ENCODE assay signal across 24 cellular contexts in the genomic region with DNA sequence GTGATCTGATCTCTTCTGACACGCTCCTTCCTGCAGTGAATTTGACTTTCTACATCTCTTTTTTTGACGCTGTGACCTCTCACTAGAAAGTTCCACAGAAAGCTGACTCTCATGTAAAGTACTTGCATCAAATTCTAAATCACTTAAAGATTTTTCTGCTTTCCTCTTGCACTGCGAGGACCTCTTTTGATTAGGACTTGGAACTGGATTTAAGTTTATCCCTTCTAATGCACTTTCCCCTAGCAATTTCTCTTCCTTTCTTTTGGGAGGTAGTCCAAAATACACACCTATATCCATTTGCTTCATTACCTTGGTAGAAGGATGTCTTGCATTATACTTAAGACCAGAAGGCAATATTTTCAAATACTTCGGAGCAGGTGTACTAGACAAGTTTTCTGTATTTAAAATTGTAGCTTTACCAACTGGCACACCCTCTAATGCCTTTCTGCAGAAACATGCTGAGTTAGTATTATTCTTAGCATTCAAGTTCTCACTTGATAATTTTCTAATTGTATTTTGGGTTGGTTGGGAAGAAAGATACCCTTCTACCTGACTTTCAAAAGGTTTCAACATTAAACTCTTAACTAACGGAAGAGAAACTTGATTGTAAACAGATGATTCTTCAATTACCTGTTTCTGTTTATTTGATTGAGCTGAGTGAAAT.
"Had no signal": no experiment of that assay in that cellular context is flagged by ENCODE, and none has a peak within 500 bp of the region (broad histone marks: within the 10 kb centered on the region; RNA-seq: fewer than 3 reads in every experiment).

No MANE protein-coding gene starts in this region.

- H3K9ac ChIP-seq: parathyroid adenoma had no signal

- H3K4me3 Mint-ChIP-seq: activated naive CD4-positive, alpha-beta T cell treated with anti-CD3 and anti-CD28 coated beads, Interleukin-2, amount 50 U/mL, for 24 hours; memory B cell; stimulated activated naive B cell treated with anti-CD40 and anti-IgM and Interleukin-4, amounts not matched to agents 10 μg/mL and 1 μg/mL and 100 μg/mL, for 72 hours had no signal

- DNase-seq: activated CD4-positive, alpha-beta T cell treated with anti-CD3 and anti-CD28 coated beads for 4 hours; activated CD4-positive, alpha-beta T cell treated with anti-CD3 and anti-CD28 coated beads, Interleukin-2, amount 50 U/mL, for 4 hours; activated naive CD8-positive, alpha-beta T cell treated with anti-CD3 and anti-CD28 coated beads, Interleukin-2, amount 50 U/mL, for 24 hours; activated T-cell treated with anti-CD3 and anti-CD28 coated beads, Interleukin-2, amount 50 U/mL, for 1 hour; dermis blood vessel endothelial cell; effector CD4-positive, alpha-beta T cell; foreskin keratinocyte; heart left ventricle; midbrain; naive thymus-derived CD4-positive, alpha-beta T cell; occipital lobe; stimulated activated CD4-positive, alpha-beta T cell treated with anti-CD3 and anti-CD28 coated beads, Interleukin-15, amount 100 ng/mL, for 24 hours; stimulated activated CD4-positive, alpha-beta T cell treated with anti-CD3 and anti-CD28 coated beads, Interleukin-2, amount 100 ng/mL, for 24 hours; stimulated activated naive B cell treated with anti-CD40 and anti-IgM and Interleukin-4, amounts not matched to agents 10 μg/mL and 1 μg/mL and 100 μg/mL, for 72 hours had no signal

- H3K36me3 ChIP-seq: right atrium auricular region had no signal

- H3K9me3 ChIP-seq: esophagus muscularis mucosa, heart left ventricle, right atrium auricular region, suprapubic skin, tibial nerve had no signal

- H3K27me3 Mint-ChIP-seq: activated naive CD4-positive, alpha-beta T cell treated with anti-CD3 and anti-CD28 coated beads, Interleukin-2, amount 50 U/mL, for 24 hours; activated naive CD8-positive, alpha-beta T cell treated with anti-CD3 and anti-CD28 coated beads, Interleukin-2, amount 50 U/mL, for 24 hours; memory B cell; naive thymus-derived CD4-positive, alpha-beta T cell; stimulated activated naive B cell treated with anti-CD40 and anti-IgM and Interleukin-4, amounts not matched to agents 10 μg/mL and 1 μg/mL and 100 μg/mL, for 72 hours had no signal

- H3K9me3 Mint-ChIP-seq: activated naive CD4-positive, alpha-beta T cell treated with anti-CD3 and anti-CD28 coated beads, Interleukin-2, amount 50 U/mL, for 24 hours; activated naive CD8-positive, alpha-beta T cell treated with anti-CD3 and anti-CD28 coated beads, Interleukin-2, amount 50 U/mL, for 24 hours; activated T-helper 2 cell treated with anti-CD3 and anti-CD28 coated beads, Interferon-gamma antibody, Interleukin-2, Interleukin-4, amounts not matched to agents 10 μg/mL and 5 μg/mL and 100 μg/mL, durations not matched to agents 14 hours and 24 hours and 36 hours; memory B cell; naive thymus-derived CD4-positive, alpha-beta T cell; neural crest cell; stimulated activated naive B cell treated with anti-CD40 and anti-IgM and Interleukin-4, amounts not matched to agents 10 μg/mL and 1 μg/mL and 100 μg/mL, for 72 hours had no signal

- H3K27ac Mint-ChIP-seq: activated naive CD4-positive, alpha-beta T cell treated with anti-CD3 and anti-CD28 coated beads, Interleukin-2, amount 50 U/mL, for 24 hours; memory B cell; stimulated activated naive B cell treated with anti-CD40 and anti-IgM and Interleukin-4, amounts not matched to agents 10 μg/mL and 1 μg/mL and 100 μg/mL, for 72 hours had no signal

- ATAC-seq: activated naive CD8-positive, alpha-beta T cell treated with anti-CD3 and anti-CD28 coated beads, Interleukin-2, amount 50 U/mL, for 24 hours; foreskin keratinocyte; heart left ventricle; naive thymus-derived CD4-positive, alpha-beta T cell; stimulated activated naive B cell treated with anti-CD40 and anti-IgM and Interleukin-4, amounts not matched to agents 10 μg/mL and 1 μg/mL and 100 μg/mL, for 72 hours had no signal

- H3K27ac ChIP-seq: esophagus muscularis mucosa, foreskin keratinocyte, heart left ventricle, parathyroid adenoma, right atrium auricular region, suprapubic skin, tibial nerve had no signal

- H3K4me3 ChIP-seq: esophagus muscularis mucosa, heart left ventricle, right atrium auricular region, suprapubic skin, tibial nerve had no signal

- FAIRE-seq: colon had no signal

- H3K27me3 ChIP-seq: esophagus muscularis mucosa, foreskin keratinocyte, heart left ventricle, right atrium auricular region, suprapubic skin, tibial nerve had no signal

- H2AFZ ChIP-seq: parathyroid adenoma had no signal
